9 cellular contexts compared by ENCODE assay signal in the genomic region with DNA sequence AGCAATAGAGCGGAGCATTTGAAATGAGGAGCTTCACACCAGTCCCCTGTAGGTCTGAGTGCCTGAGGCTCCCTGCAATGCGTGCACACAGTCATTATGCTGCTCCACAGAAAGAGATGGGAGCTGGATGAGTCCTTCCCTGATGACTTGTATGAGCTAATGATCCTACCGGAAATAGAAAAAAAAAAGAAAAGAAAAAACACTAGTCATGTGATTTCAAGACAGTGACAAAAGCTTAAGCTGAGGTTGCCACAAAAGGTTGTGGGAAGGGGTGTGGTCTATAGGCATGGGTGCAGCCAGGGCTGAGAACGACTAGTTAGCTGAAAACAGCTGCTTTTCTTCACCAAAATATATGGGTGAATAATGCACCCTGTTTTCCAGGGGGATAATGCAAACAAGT.
DNase-seq lines count a peak whose midpoint lies in the region; ATAC-seq and TF ChIP-seq lines count a peak whose summit lies in the region.
"Had no signal": no experiment of that assay in that cellular context is flagged by ENCODE, and none has a peak within 500 bp of the region (broad histone marks: within the 10 kb centered on the region; RNA-seq: fewer than 3 reads in every experiment).

No MANE protein-coding gene starts in this region.

- H3K4me1 ChIP-seq in Loucy (ENCODE audit: insufficient read depth, low read length, poor library complexity, severe bottlenecking), result no peaks in the 10 kb centered on the region

- peak overlapping the region; percentile 38; the same call in 1 of the 2 replicates for H2AFZ ChIP-seq in Loucy (ENCODE audit: low read length)

- TF ChIP-seq CTCF in Loucy (conservative IDR thresholded peaks at IDR 0.05; ENCODE audit: low read length) (no peak), osteocyte (IDR thresholded peaks at IDR 0.05) (no peak)

- H3K36me3 Mint-ChIP-seq in T-cell (no peaks in the 10 kb centered on the region), osteocyte (ENCODE audit: unreplicated experiment) (no peaks in the 10 kb centered on the region)
- H3K36me3 Mint-ChIP-seq in activated naive CD4-positive, alpha-beta T cell treated with anti-CD3 and anti-CD28 coated beads, Interleukin-2, amount 50 U/mL, for 72 hours, result peaks cover 0 to 12% of the 10 kb centered on the region in 2 donors

- H3K4me2 ChIP-seq in Loucy (ENCODE audit: low read depth, low read length, poor library complexity, severe bottlenecking), result no peak overlapping the region

- no peaks in the 10 kb centered on the region for H3K79me2 ChIP-seq in Loucy (ENCODE audit: insufficient read depth, low read length)

- H3K36me3 ChIP-seq in Loucy (ENCODE audit: insufficient read depth, low read length), result no peaks in the 10 kb centered on the region

- no peaks in the 10 kb centered on the region for H3K9me3 Mint-ChIP-seq in T-cell
- H3K9me3 Mint-ChIP-seq in activated naive CD4-positive, alpha-beta T cell treated with anti-CD3 and anti-CD28 coated beads, Interleukin-2, amount 50 U/mL, for 72 hours, result peaks cover 3 to 8% of the 10 kb centered on the region in 2 donors
- H3K9me3 Mint-ChIP-seq in osteocyte (ENCODE audit: unreplicated experiment), result peaks cover 6% of the 10 kb centered on the region
- H3K9me3 Mint-ChIP-seq: dendritic cell treated with granulocyte-macrophage colony-stimulating factor and Interleukin-4, amounts not matched to agents 40 ng/mL and 50 ng/mL, for 4 days had no signal

- H3K27ac Mint-ChIP-seq in T-cell (peak overlapping the region; percentile 95), osteocyte (ENCODE audit: unreplicated experiment) (no peak overlapping the region)
- H3K27ac Mint-ChIP-seq in activated naive CD4-positive, alpha-beta T cell treated with anti-CD3 and anti-CD28 coated beads, Interleukin-2, amount 50 U/mL, for 72 hours, result peak overlapping the region; percentile 85 to 98
- H3K27ac Mint-ChIP-seq: dendritic cell treated with granulocyte-macrophage colony-stimulating factor and Interleukin-4, amounts not matched to agents 40 ng/mL and 50 ng/mL, for 4 days had no signal

- no peaks in the 10 kb centered on the region for H3K9me3 ChIP-seq in Loucy (ENCODE audit: insufficient read depth, low read depth, low read length)

- H3K4me1 Mint-ChIP-seq in T-cell (peaks cover 84 to 92% (median 84%) of the 10 kb centered on the region in 3 donors), osteocyte (ENCODE audit: unreplicated experiment) (peaks cover 27% of the 10 kb centered on the region)

- no peak overlapping the region for H3K4me3 ChIP-seq in Loucy (ENCODE audit: low read length, poor library complexity, severe bottlenecking)

- H3F3A ChIP-seq in Loucy (ENCODE audit: low read depth), result no peaks in the 10 kb centered on the region

- H4K20me1 ChIP-seq in Loucy (ENCODE audit: insufficient read depth, low read length, poor library complexity, severe bottlenecking), result no peaks in the 10 kb centered on the region

- H3K9me2 ChIP-seq in Loucy (replicated peaks; ENCODE audit: low read depth, low read length), result no peaks in the 10 kb centered on the region

- H3K9ac ChIP-seq in Loucy (ENCODE audit: low read depth, low read length, poor library complexity, severe bottlenecking), result no peak overlapping the region

- H3K4me3 Mint-ChIP-seq in T-cell, result peak overlapping the region; percentile 38 to 72 (median 59)
- H3K4me3 Mint-ChIP-seq in osteocyte (ENCODE audit: unreplicated experiment), result no peak overlapping the region
- H3K4me3 Mint-ChIP-seq: dendritic cell treated with granulocyte-macrophage colony-stimulating factor and Interleukin-4, amounts not matched to agents 40 ng/mL and 50 ng/mL, for 4 days had no signal

- H3K27me3 Mint-ChIP-seq in T-cell, result no peaks in the 10 kb centered on the region
- H3K27me3 Mint-ChIP-seq in osteocyte (ENCODE audit: unreplicated experiment), result no peaks in the 10 kb centered on the region
- H3K27me3 Mint-ChIP-seq: dendritic cell treated with granulocyte-macrophage colony-stimulating factor and Interleukin-4, amounts not matched to agents 40 ng/mL and 50 ng/mL, for 4 days had no signal

- CTCF ChIA-PET in T-cell (lab: Charles Lee), result interaction anchor here (0.6 to 1.7 kb wide), 7 partner anchors 11 to 619 kb away, joined by 3 to 6 read pairs (median 3); no protein-coding TSS in a partner anchor

- ATAC-seq in T-cell (replicated peaks in 1 of 4), result peak; percentile 82 to 96 (median 88)
- ATAC-seq in activated naive CD4-positive, alpha-beta T cell treated with anti-CD3 and anti-CD28 coated beads, Interleukin-2, amount 50 U/mL, for 72 hours, result peak; percentile 69 to 73
- ATAC-seq in HG03196 (IDR thresholded peaks at IDR 0.05; ENCODE audit: unreplicated experiment), result no peak
- ATAC-seq: HCT116 had no signal

- no peaks in the 10 kb centered on the region for H3K27me3 ChIP-seq in Loucy (ENCODE audit: insufficient read depth, low read length, poor library complexity, severe bottlenecking)

- DNase-seq in T-cell (peak in 33 of 34 experiments; percentile 22 to 81 (median 59)), osteocyte (ENCODE audit: extremely low spot score, unreplicated experiment) (peak; percentile 8), NCI-H510A treated with DMSO at 0.1 percent for 48 hours (lab: John Stamatoyannopoulos, UW) (no peak), middle frontal gyrus (ENCODE audit: extremely low spot score, low spot score) (no peak)
- peak in 1 of 2 donors; percentile 37 for DNase-seq in activated naive CD4-positive, alpha-beta T cell treated with anti-CD3 and anti-CD28 coated beads, Interleukin-2, amount 50 U/mL, for 72 hours (ENCODE audit: low spot score in 2 of 2)

- POLR2A ChIA-PET in T-cell (lab: Charles Lee), result interaction anchor here (0.6 to 0.8 kb wide), 3 partner anchors 23 to 568 kb away, joined by 3 to 4 read pairs (median 3); no protein-coding TSS in a partner anchor

Comparison
In these comparisons a context has a peak if more than half of its experiments do, and no peak if none do; other contexts are left out.
1. DNase-seq: peak in T-cell (33 of 34) and osteocyte (single experiment); none in NCI-H510A treated with DMSO at 0.1 percent for 48 hours (single experiment) and middle frontal gyrus (single experiment).